ENCODE assay signal across 31 cellular contexts in genomic region chr7:851204-851603, GRCh38.
"Had no signal": no experiment of that assay in that cellular context is flagged by ENCODE, and none has a peak within 500 bp of the region (broad histone marks: within the 10 kb centered on the region; RNA-seq: fewer than 3 reads in every experiment).

No MANE protein-coding gene starts in this region.

- H3K27ac ChIP-seq: brain microvascular endothelial cell, coronary artery, dorsolateral prefrontal cortex, heart right ventricle, WERI-Rb-1 had no signal

- H3K4me3 ChIP-seq: coronary artery, dorsolateral prefrontal cortex, heart right ventricle had no signal

- DNase-seq: activated B cell treated with CpG ODN at 0.5 μM for 24 hours; activated CD4-positive, alpha-beta T cell treated with anti-CD3 and anti-CD28 coated beads for 48 hours; activated CD4-positive, alpha-beta T cell treated with anti-CD3 and anti-CD28 coated beads, Interleukin-2, amount 50 U/mL, for 1 hour; activated CD4-positive, alpha-beta T cell treated with anti-CD3 and anti-CD28 coated beads, Interleukin-2, amount 50 U/mL, for 48 hours; activated CD8-positive, alpha-beta memory T cell treated with anti-CD3 and anti-CD28 coated beads for 24 hours; activated CD8-positive, alpha-beta T cell treated with anti-CD3 and anti-CD28 coated beads for 36 hours; activated effector memory CD4-positive, alpha-beta T cell treated with Interleukin-2 at 50 U/mL for 16 hours; activated gamma-delta T cell treated with Interleukin-2 at 50 U/mL for 16 hours; activated naive CD4-positive, alpha-beta T cell treated with anti-CD3 and anti-CD28 coated beads, Interleukin-2, amount 50 U/mL, for 16 hours; activated naive CD4-positive, alpha-beta T cell treated with Interleukin-2 at 50 U/mL for 16 hours; activated T-cell treated with anti-CD3 and anti-CD28 coated beads, Interleukin-2, amount 50 U/mL, for 4 hours; amniotic stem cell; anterior cingulate cortex; brain microvascular endothelial cell; central memory CD4-positive, alpha-beta T cell; cerebellar nuclear complex; dorsolateral prefrontal cortex; effector memory CD4-positive, alpha-beta T cell; endodermal cell; foreskin fibroblast; heart right ventricle; T-helper 1 cell; T-helper 17 cell; T1000; WERI-Rb-1 had no signal

- H3K9me3 ChIP-seq: heart right ventricle had no signal

- ATAC-seq: activated CD4-positive, CD25-positive, alpha-beta regulatory T cell treated with anti-CD3 and anti-CD28 coated beads, Interleukin-2, amount 50 U/mL, for 24 hours; activated CD8-positive, alpha-beta T cell treated with anti-CD3 and anti-CD28 coated beads for 36 hours; activated T-cell treated with anti-CD3 and anti-CD28 coated beads, Interleukin-2, amount 50 U/mL, for 4 hours; activated T-helper 17 cell treated with anti-CD3 and anti-CD28 coated beads, Interleukin-2, amount 50 U/mL, for 72 hours; esophagus mucosa; T-helper 17 cell had no signal

- H3K27me3 ChIP-seq: brain microvascular endothelial cell, dorsolateral prefrontal cortex, heart right ventricle had no signal

- FAIRE-seq: astrocyte, frontal cortex had no signal
